Comparison of ENCODE assay signal across 2 cellular contexts in the genomic region with DNA sequence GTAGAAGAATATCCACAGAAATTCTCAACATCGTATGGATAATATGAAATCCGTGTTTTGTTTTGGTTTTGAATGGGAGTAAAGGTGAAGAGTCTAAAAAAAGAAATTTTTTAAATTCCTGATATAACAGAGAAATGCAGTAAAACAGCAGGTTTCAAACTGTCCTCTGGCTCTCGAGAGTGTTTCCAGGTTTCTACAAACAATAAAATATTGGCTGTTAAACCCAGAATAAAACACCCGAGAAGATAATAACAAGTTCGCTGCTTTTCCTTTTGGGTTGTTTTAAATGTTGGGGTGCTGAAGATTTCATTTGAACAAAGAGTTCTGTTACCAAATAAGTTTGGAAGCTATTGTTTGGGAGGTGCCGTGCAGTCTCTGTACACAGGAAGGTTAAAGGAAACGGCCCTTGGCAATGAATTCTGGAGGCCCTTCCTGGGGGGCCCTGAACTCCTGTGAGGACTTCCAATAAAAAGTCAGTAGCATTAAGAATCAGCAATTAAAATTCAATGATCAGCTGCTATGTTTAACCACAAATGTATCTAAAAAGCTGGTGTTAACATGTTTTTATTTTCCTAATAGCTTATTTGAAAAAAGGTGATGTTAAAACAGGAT.
TF ChIP-seq lines count a peak whose summit lies in the region.

No MANE protein-coding gene starts in this region.

TF ChIP-seq in HEK293, 187 proteins besides CTCF, POLR2A, EP300 and RAD21 (continued from another document):
- TF ChIP-seq, protein P1, sequence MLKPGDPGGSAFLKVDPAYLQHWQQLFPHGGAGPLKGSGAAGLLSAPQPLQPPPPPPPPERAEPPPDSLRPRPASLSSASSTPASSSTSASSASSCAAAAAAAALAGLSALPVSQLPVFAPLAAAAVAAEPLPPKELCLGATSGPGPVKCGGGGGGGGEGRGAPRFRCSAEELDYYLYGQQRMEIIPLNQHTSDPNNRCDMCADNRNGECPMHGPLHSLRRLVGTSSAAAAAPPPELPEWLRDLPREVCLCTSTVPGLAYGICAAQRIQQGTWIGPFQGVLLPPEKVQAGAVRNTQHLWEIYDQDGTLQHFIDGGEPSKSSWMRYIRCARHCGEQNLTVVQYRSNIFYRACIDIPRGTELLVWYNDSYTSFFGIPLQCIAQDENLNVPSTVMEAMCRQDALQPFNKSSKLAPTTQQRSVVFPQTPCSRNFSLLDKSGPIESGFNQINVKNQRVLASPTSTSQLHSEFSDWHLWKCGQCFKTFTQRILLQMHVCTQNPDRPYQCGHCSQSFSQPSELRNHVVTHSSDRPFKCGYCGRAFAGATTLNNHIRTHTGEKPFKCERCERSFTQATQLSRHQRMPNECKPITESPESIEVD (tag by site-specific recombination; IDR thresholded peaks at IDR 0.05): peak; percentile 62; the same call in 1 of the 2 replicates
- 0 out of 2 replicates have a peak, but pooled peaks have one; percentile 14 for TF ChIP-seq PRDM4 (tag by site-specific recombination; IDR thresholded peaks at IDR 0.05)
- TF ChIP-seq ZNF654 (tag by site-specific recombination; IDR thresholded peaks at IDR 0.05; ENCODE audit: low read depth): no peak
- peak; percentile 46; the same call in 1 of the 2 replicates for TF ChIP-seq ZIC2 (tag by site-specific recombination; IDR thresholded peaks at IDR 0.05)
- TF ChIP-seq ZNF248 (tag by site-specific recombination; IDR thresholded peaks at IDR 0.05): no peak
- TF ChIP-seq GLIS1 (tag by site-specific recombination; IDR thresholded peaks at IDR 0.05): peak; percentile 82
- no peak for TF ChIP-seq ZBTB21 (tag by site-specific recombination; IDR thresholded peaks at IDR 0.05)
- TF ChIP-seq IKZF3 (tag by site-specific recombination; IDR thresholded peaks at IDR 0.05): 0 out of 2 replicates have a peak, but pooled peaks have one; percentile 7
- TF ChIP-seq ZNF837 (tag by site-specific recombination; IDR thresholded peaks at IDR 0.05): no peak
TF ChIP-seq in HEK293: peak in this region for 6.

TF ChIP-seq in K562, 482 proteins besides CTCF, POLR2A, EP300 and RAD21 (continued from another document):
- no peak for TF ChIP-seq ZNF277 (CRISPR knock-in tag; IDR thresholded peaks at IDR 0.05; ENCODE audit: borderline replicate concordance)
- no peak for TF ChIP-seq POLR2H (tag; IDR thresholded peaks at IDR 0.05; ENCODE audit: low read depth)
- no peak for TF ChIP-seq CSDE1 (IDR thresholded peaks at IDR 0.05)
- no peak for TF ChIP-seq COPS2 (conservative IDR thresholded peaks at IDR 0.05)
- no peak for TF ChIP-seq RFX1 (IDR thresholded peaks at IDR 0.05)
TF ChIP-seq in K562: peak in this region for 1.
